Comparison of ENCODE assay signal across 10 cellular contexts in the genomic region with DNA sequence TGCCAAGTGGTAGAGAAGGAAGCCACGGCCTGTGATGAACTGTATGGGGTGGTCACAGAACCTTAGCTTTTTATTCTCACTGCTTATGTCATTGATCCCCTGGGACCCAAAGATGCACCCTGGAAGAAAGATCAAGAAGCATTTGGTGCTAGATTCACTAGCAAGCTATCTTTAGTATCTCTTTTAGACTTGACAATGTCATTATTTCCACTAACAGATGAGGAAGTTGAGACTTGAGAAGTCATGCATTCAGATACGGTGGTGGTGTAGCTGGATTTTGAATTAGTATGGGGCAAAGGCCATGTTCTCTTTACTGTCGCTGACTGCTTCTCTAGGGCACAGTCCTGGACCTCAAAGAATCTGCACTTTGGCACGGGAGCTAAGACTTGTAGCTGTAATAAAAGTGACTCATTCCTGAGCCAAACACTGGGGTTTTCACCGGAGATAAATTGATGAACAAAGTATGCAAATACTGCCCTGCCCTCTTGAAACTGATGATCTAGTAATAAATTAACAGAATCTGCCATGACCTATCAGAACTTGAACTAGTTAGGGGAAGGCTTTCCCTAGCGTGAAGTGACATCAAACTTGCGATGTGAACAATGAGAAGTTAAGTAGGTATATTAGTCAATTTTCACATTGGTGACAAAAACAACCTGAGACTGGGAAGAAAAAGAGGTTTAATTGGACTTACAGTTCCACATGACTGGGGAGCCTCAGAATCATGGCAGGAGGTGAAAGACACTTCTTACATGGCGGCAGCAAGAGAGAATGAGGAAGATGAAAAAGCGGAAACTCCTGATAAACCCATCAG.
DNase-seq lines count a peak whose midpoint lies in the region; ATAC-seq lines count a peak whose summit lies in the region.
"Had no signal": no experiment of that assay in that cellular context is flagged by ENCODE, and none has a peak within 500 bp of the region (broad histone marks: within the 10 kb centered on the region; RNA-seq: fewer than 3 reads in every experiment).

No MANE protein-coding gene starts in this region.

- DNase-seq in germinal center (ENCODE audit: low spot score): peak; percentile 67
- DNase-seq in stimulated activated CD8-positive, alpha-beta memory T cell treated with anti-CD3 and anti-CD28 coated beads, Interleukin-4, amount 100 ng/mL, for 48 hours: no peak
- DNase-seq in HCEC 1CT: no peak
- no peak for DNase-seq in GM03348 (ENCODE audit: low spot score)
- DNase-seq in stimulated activated CD4-positive, alpha-beta T cell treated with anti-CD3 and anti-CD28 coated beads, Interleukin-2, amount 100 ng/mL, for 24 hours: no peak
- DNase-seq: SW 1271, upper lobe of left lung had no signal

- ATAC-seq in GM18499 (IDR thresholded peaks at IDR 0.05; ENCODE audit: insufficient read depth, unreplicated experiment): peak; percentile 77
- ATAC-seq in GM21528 (IDR thresholded peaks at IDR 0.05; ENCODE audit: low FRiP score, unreplicated experiment): peak; percentile 91
- peak; percentile 94 for ATAC-seq in HG03432 (IDR thresholded peaks at IDR 0.05; ENCODE audit: unreplicated experiment)
